In genomic region chr11:65657426-65657825, GRCh38 we compare ENCODE assay signal across 29 cellular contexts. TPM values are rescaled to one million over a fixed set of nuclear protein-coding genes. Genes with fewer than 3 reads are reported as not detected.
DNase-seq lines count a peak whose midpoint lies in the region; ATAC-seq, FAIRE-seq and TF ChIP-seq lines count a peak whose summit lies in the region.
"Had no signal": no experiment of that assay in that cellular context is flagged by ENCODE, and none has a peak within 500 bp of the region (broad histone marks: within the 10 kb centered on the region; RNA-seq: fewer than 3 reads in every experiment).

No MANE protein-coding gene starts in this region.

- RAD21 ChIA-PET in GM12878 (lab: Charles Lee; ENCODE audit: unreplicated experiment), result interaction anchor here (1.1 kb wide), 1 partner anchor 31 kb away, joined by 4 read pairs; no protein-coding TSS in a partner anchor

- H3K9me3 ChIP-seq in GM12878 (replicated peaks; ENCODE audit: control insufficient read depth, insufficient read depth, low read length), result no peaks in the 10 kb centered on the region
- H3K9me3 ChIP-seq: Caco-2, esophagus muscularis mucosa, ovary, stomach, transverse colon had no signal

- SMC1A ChIA-PET in GM12878 (lab: Charles Lee; ENCODE audit: uncharacterized antibody, unreplicated experiment), result interaction anchor here (1.3 kb wide), 1 partner anchor 17 kb away, joined by 3 read pairs; no protein-coding TSS in a partner anchor

- no peak overlapping the region for H3K27ac ChIP-seq in GM12878 (ENCODE audit: control insufficient read depth, insufficient read depth)
- H3K27ac ChIP-seq: 22Rv1, esophagus muscularis mucosa, KMS-11, ovary, SK-N-MC, stomach, transverse colon had no signal

- peaks cover 38 to 51% of the 10 kb centered on the region in 2 experiments for H3K36me3 ChIP-seq in GM12878 (ENCODE audit: control insufficient read depth in 2 of 2, insufficient read depth in 2 of 2, low read length in 1 of 2)
- H3K36me3 ChIP-seq: ovary had no signal

- H3K4me1 ChIP-seq in GM12878 (ENCODE audit: control insufficient read depth, insufficient read depth, low read length), result peaks cover 20% of the 10 kb centered on the region

- no peak overlapping the region for H3K4me3 Mint-ChIP-seq in T-helper 1 cell treated with Interleukin-12 subunit alpha and Interleukin-12 subunit beta and Interleukin-4 antibody, amounts not matched to agents 30 μg/mL and 1 μg/mL, for 36 hours
- H3K4me3 Mint-ChIP-seq in HFFc6, result no peak overlapping the region
- peak overlapping the region in 2 of 10 donors; percentile 5 to 39 for H3K4me3 Mint-ChIP-seq in naive thymus-derived CD8-positive, alpha-beta T cell

- TF ChIP-seq EP300 in GM12878 (IDR thresholded peaks at IDR 0.05; ENCODE audit: borderline replicate concordance in 1 of 2, control insufficient read depth in 1 of 2, low read depth in 2 of 2, low read length in 2 of 2), result no peak

- peaks cover 25% of the 10 kb centered on the region for H3K79me2 ChIP-seq in GM12878 (ENCODE audit: control insufficient read depth, insufficient read depth, low read length)

- no peaks in the 10 kb centered on the region for H3K27me3 ChIP-seq in GM12878 (replicated peaks in 1 of 2; ENCODE audit: control insufficient read depth in 2 of 2, insufficient read depth in 2 of 2, low read length in 1 of 2)
- H3K27me3 ChIP-seq: esophagus muscularis mucosa, ovary, stomach, transverse colon had no signal

- no TSS peak for BruUV-seq in GM12878 (replicated peaks; lab: Mats Ljungman, UMichigan)

- peak; percentile 60 for TF ChIP-seq POLR2A in GM12878 (IDR thresholded peaks at IDR 0.05; ENCODE audit: low read depth, low read length)

- no peak overlapping the region for H3K4me2 ChIP-seq in GM12878 (ENCODE audit: control insufficient read depth, insufficient read depth)
- H3K4me2 ChIP-seq: KMS-11 had no signal

- H3K27ac Mint-ChIP-seq in T-helper 1 cell treated with Interleukin-12 subunit alpha and Interleukin-12 subunit beta and Interleukin-4 antibody, amounts not matched to agents 30 μg/mL and 1 μg/mL, for 36 hours, result peak overlapping the region; percentile 18
- peak overlapping the region; percentile 28; the same call in 1 of the 2 replicates for H3K27ac Mint-ChIP-seq in HFFc6
- peak overlapping the region in 9 of 10 donors; percentile 5 to 80 (median 70) for H3K27ac Mint-ChIP-seq in naive thymus-derived CD8-positive, alpha-beta T cell

- POLR2A ChIA-PET in GM12878 (lab: Charles Lee), result interaction anchor here (1.0 to 7.9 kb wide), 4 partner anchors 10 to 84 kb away, joined by 3 to 100 read pairs (median 6); partner anchors contain the start of genes MAP3K11, PCNX3 and SIPA1
- POLR2A ChIA-PET in naive thymus-derived CD8-positive, alpha-beta T cell (lab: Charles Lee), result interaction anchor here (1.0 to 34.7 kb wide), 2 partner anchors 30 to 139 kb away, joined by 3 to 1068 read pairs; partner anchors contain the start of genes MAP3K11, PCNX3 and SIPA1

- 85% methylated on average over 7 of the region's 7 CpGs for WGBS in GM12878 (ENCODE audit: insufficient coverage, insufficient replicate concordance, low lambda C conversion rate, missing lambda C conversion rate)

- TF ChIP-seq CTCF in HFFc6 (IDR thresholded peaks at IDR 0.05), result no peak
- TF ChIP-seq CTCF in GM12878 (IDR thresholded peaks at IDR 0.05 in 2 of 3, conservative IDR thresholded peaks at IDR 0.05 in 1 of 3; ENCODE audit: control insufficient read depth in 2 of 3, extremely low read depth in 1 of 3, insufficient read depth in 1 of 3, low read depth in 3 of 3, low read length in 3 of 3), result no peak

- no peaks in the 10 kb centered on the region for H3K27me3 Mint-ChIP-seq in T-helper 1 cell treated with Interleukin-12 subunit alpha and Interleukin-12 subunit beta and Interleukin-4 antibody, amounts not matched to agents 30 μg/mL and 1 μg/mL, for 36 hours (ENCODE audit: low read depth)
- H3K27me3 Mint-ChIP-seq in HFFc6 (ENCODE audit: insufficient read depth), result peaks cover 7% of the 10 kb centered on the region
- peaks cover 0 to 2% (median 0%) of the 10 kb centered on the region in 5 donors for H3K27me3 Mint-ChIP-seq in naive thymus-derived CD8-positive, alpha-beta T cell

- ATAC-seq in GM12878, result no peak
- ATAC-seq in naive thymus-derived CD8-positive, alpha-beta T cell, result no peak
- ATAC-seq: right cardiac atrium had no signal

- DNase-seq in T-helper 1 cell, result no peak
- no peak for DNase-seq in HFFc6
- DNase-seq in GM12878 (ENCODE audit: low read depth, low spot score), result no peak
- no peak for DNase-seq in naive thymus-derived CD8-positive, alpha-beta T cell
- no peak for DNase-seq in NCI-H2029 (lab: John Stamatoyannopoulos, UW)
- no peak for DNase-seq in activated effector memory CD4-positive, alpha-beta T cell treated with anti-CD3 and anti-CD28 coated beads, Interleukin-2, amount 50 U/mL, for 16 hours
- no peak for DNase-seq in SKM-1 treated with dmso at 0.1 percent for 144 hours (lab: John Stamatoyannopoulos, UW; ENCODE audit: unreplicated experiment)
- DNase-seq: activated CD4-positive, CD25-positive, alpha-beta regulatory T cell; activated gamma-delta T cell treated with Interleukin-2 at 50 U/mL for 16 hours; Caco-2; DND-41; effector CD8-positive, alpha-beta T cell; kidney glomerular epithelial cell; NCI-H187; NCI-H526 treated with DMSO at 0.1 percent for 48 hours; right cardiac atrium; stimulated activated CD4-positive, alpha-beta T cell treated with anti-CD3 and anti-CD28 coated beads, Interleukin-12 subunit alpha, Interleukin-12 subunit beta, amount 100 ng/mL, for 4 hours; stimulated activated CD4-positive, alpha-beta T cell treated with anti-CD3 and anti-CD28 coated beads, Interleukin-4, amount 100 ng/mL, for 4 hours; stomach; T1000; transverse colon had no signal

- TF ChIP-seq RAD21 in GM12878 (IDR thresholded peaks at IDR 0.05; ENCODE audit: insufficient read depth, low read depth, low read length), result no peak

- H3K9ac ChIP-seq in GM12878 (ENCODE audit: control insufficient read depth, insufficient read depth, low read length), result no peak overlapping the region
- H3K9ac ChIP-seq: KMS-11 had no signal

- intact Hi-C loops in GM12878 (cut with micrococcal nuclease; ENCODE audit: unreplicated experiment), result no loop called here

- peaks cover 61% of the 10 kb centered on the region for H3K36me3 Mint-ChIP-seq in T-helper 1 cell treated with Interleukin-12 subunit alpha and Interleukin-12 subunit beta and Interleukin-4 antibody, amounts not matched to agents 30 μg/mL and 1 μg/mL, for 36 hours (ENCODE audit: low read depth)
- H3K36me3 Mint-ChIP-seq in HFFc6 (ENCODE audit: low read depth), result peaks cover 41% of the 10 kb centered on the region
- peaks cover 0 to 74% (median 26%) of the 10 kb centered on the region in 3 donors for H3K36me3 Mint-ChIP-seq in naive thymus-derived CD8-positive, alpha-beta T cell

- H2AFZ ChIP-seq in GM12878 (ENCODE audit: control insufficient read depth, low read depth, low read length), result no peak overlapping the region

- CTCF ChIA-PET in GM12878 (lab: Yijun Ruan, JAX), result interaction anchor here (1.4 to 1.7 kb wide), 2 partner anchors 19 to 32 kb away, joined by 3 to 4 read pairs; partner anchors contain the start of gene SIPA1

- FAIRE-seq in GM12878 (lab: Jason Lieb, UNC), result no peak
- FAIRE-seq: frontal cortex, GM12891 had no signal

- peaks cover 35% of the 10 kb centered on the region for H3K4me1 Mint-ChIP-seq in T-helper 1 cell treated with Interleukin-12 subunit alpha and Interleukin-12 subunit beta and Interleukin-4 antibody, amounts not matched to agents 30 μg/mL and 1 μg/mL, for 36 hours (ENCODE audit: low read depth)
- H3K4me1 Mint-ChIP-seq in HFFc6 (ENCODE audit: low read depth), result peaks cover 20% of the 10 kb centered on the region
- peaks cover 39 to 75% (median 62%) of the 10 kb centered on the region in 4 donors for H3K4me1 Mint-ChIP-seq in naive thymus-derived CD8-positive, alpha-beta T cell

- no peak overlapping the region for H3K4me3 ChIP-seq in GM12878
- H3K4me3 ChIP-seq: esophagus muscularis mucosa, ovary, SK-N-MC, stomach, transverse colon had no signal

- no peaks in the 10 kb centered on the region for H3K9me3 Mint-ChIP-seq in T-helper 1 cell treated with Interleukin-12 subunit alpha and Interleukin-12 subunit beta and Interleukin-4 antibody, amounts not matched to agents 30 μg/mL and 1 μg/mL, for 36 hours
- no peaks in the 10 kb centered on the region for H3K9me3 Mint-ChIP-seq in HFFc6
- H3K9me3 Mint-ChIP-seq in naive thymus-derived CD8-positive, alpha-beta T cell, result no peaks in the 10 kb centered on the region

- in situ Hi-C loops in GM12878 (cut with MboI), result no loop called here

- no peaks in the 10 kb centered on the region; the same call in none of the 2 replicates for H4K20me1 ChIP-seq in GM12878 (ENCODE audit: control insufficient read depth, insufficient read depth)

RNA-seq across cellular contexts. Expression of gene RELA, which starts 5.3 kb away (rescaled TPM):
- total RNA-seq in HFFc6 (2021; fragmentation: NEBNext Ultra II Directional; extraction: Animal tissue kit (Norgen Biotek cat#: 25700)), result 10 to 100 TPM; 66.9 to 72.7 (median 69.5) TPM
- 91.6 and 99.8 TPM in 2 replicates for total RNA-seq in GM12878 (2013; cell fraction: nucleolus; rRNA removed)
- total RNA-seq in GM12878 (2014; rRNA removed) (28.1 and 33.6 TPM in 2 replicates), GM12878 (2014; rRNA removed; fragmentation: Illumina TruSeq; extraction: Trizol) (15.3 and 16.8 TPM in 2 replicates), GM12878 (2021) (51.7 and 56.4 TPM in 2 replicates)
- polyA plus RNA-seq in GM12878 (2011; ENCODE audit: low read depth), result 26.3 TPM
- polyA plus RNA-seq in GM12878 (2011; rRNA removed) (13.4 and 32.7 TPM in 2 replicates), GM12878 (2014; fragmentation: Illumina TruSeq; extraction: Trizol) (21.8 and 34.7 TPM in 2 replicates), GM12878 (2014; fragmentation: Nextera tagmentation; extraction: Ambion mirVana) (10 to 100 TPM in 1 of 2 experiments, 1 to 10 TPM in 1; 5.1 to 12.8 TPM), GM12878 (2014; rRNA removed) (37.4 and 60.0 TPM in 2 replicates), GM12878 (2016; fragmentation: Nextera tagmentation; extraction: Ambion mirVana) (10 to 100 TPM; 38.1 to 42.8 TPM)
- polyA plus RNA-seq in GM12878 (2011; cell fraction: cytosol; rRNA removed), result 28.1 and 28.2 TPM in 2 replicates
- 205 and 257 TPM in 2 replicates for polyA plus RNA-seq in GM12878 (2011; cell fraction: nucleus; rRNA removed)
- polyA plus RNA-seq in GM12878 (2012), result 60.7 and 67.5 TPM in 2 replicates
- 35.8 and 49.0 TPM in 2 replicates for polyA minus RNA-seq in GM12878 (2011; rRNA and poly(A)+ RNA removed)
- polyA minus RNA-seq in GM12878 (2011; cell fraction: cytosol; rRNA and poly(A)+ RNA removed), result 18.3 and 22.1 TPM in 2 replicates
- polyA minus RNA-seq in GM12878 (2011; cell fraction: nucleus; rRNA and poly(A)+ RNA removed), result 82.5 and 108 TPM in 2 replicates
- total RNA-seq in naive thymus-derived CD8-positive, alpha-beta T cell, result 100 to 1,000 TPM; 175 to 184 TPM
- polyA plus RNA-seq in naive thymus-derived CD8-positive, alpha-beta T cell, result 10 to 100 TPM; 38.4 to 69.8 (median 56.6) TPM

RNA-seq across cellular contexts. Expression of gene SIPA1, which starts 19.5 kb away (rescaled TPM):
- 10 to 100 TPM; 23.0 to 41.3 (median 38.3) TPM for total RNA-seq in HFFc6 (2021; fragmentation: NEBNext Ultra II Directional; extraction: Animal tissue kit (Norgen Biotek cat#: 25700))
- total RNA-seq in GM12878 (2013; cell fraction: nucleolus; rRNA removed), result 136 and 145 TPM in 2 replicates
- 51.7 and 61.2 TPM in 2 replicates for total RNA-seq in GM12878 (2014; rRNA removed)
- total RNA-seq in GM12878 (2014; rRNA removed; fragmentation: Illumina TruSeq; extraction: Trizol), result 26.9 and 34.2 TPM in 2 replicates
- 132 and 139 TPM in 2 replicates for total RNA-seq in GM12878 (2021)
- 14.6 TPM for polyA plus RNA-seq in GM12878 (2011; ENCODE audit: low read depth)
- 24.0 and 64.1 TPM in 2 replicates for polyA plus RNA-seq in GM12878 (2011; rRNA removed)
- 72.9 and 124 TPM in 2 replicates for polyA plus RNA-seq in GM12878 (2011; cell fraction: cytosol; rRNA removed)
- polyA plus RNA-seq in GM12878 (2011; cell fraction: nucleus; rRNA removed), result 436 and 511 TPM in 2 replicates
- 69.0 and 88.3 TPM in 2 replicates for polyA plus RNA-seq in GM12878 (2012)
- 4.9 and 16.0 TPM in 2 replicates for polyA plus RNA-seq in GM12878 (2014; fragmentation: Illumina TruSeq; extraction: Trizol)
- polyA plus RNA-seq in GM12878 (2014; fragmentation: Nextera tagmentation; extraction: Ambion mirVana), result 1 to 10 TPM; 1.0 to 5.5 TPM
- 64.2 and 66.8 TPM in 2 replicates for polyA plus RNA-seq in GM12878 (2014; rRNA removed)
- polyA plus RNA-seq in GM12878 (2016; fragmentation: Nextera tagmentation; extraction: Ambion mirVana), result 10 to 100 TPM; 18.3 to 32.7 TPM
- polyA minus RNA-seq in GM12878 (2011; rRNA and poly(A)+ RNA removed), result 131 and 204 TPM in 2 replicates
- polyA minus RNA-seq in GM12878 (2011; cell fraction: cytosol; rRNA and poly(A)+ RNA removed), result 70.8 and 88.3 TPM in 2 replicates
- polyA minus RNA-seq in GM12878 (2011; cell fraction: nucleus; rRNA and poly(A)+ RNA removed), result 87.9 and 144 TPM in 2 replicates
- 100 to 1,000 TPM; 155 to 157 TPM for total RNA-seq in naive thymus-derived CD8-positive, alpha-beta T cell
- polyA plus RNA-seq in naive thymus-derived CD8-positive, alpha-beta T cell, result 100 to 1,000 TPM; 118 to 238 (median 140) TPM

RNA-seq across cellular contexts. Expression of gene PCNX3, which starts 41.9 kb away (rescaled TPM):
- total RNA-seq in HFFc6 (2021; fragmentation: NEBNext Ultra II Directional; extraction: Animal tissue kit (Norgen Biotek cat#: 25700)), result 10 to 100 TPM; 51.5 to 66.7 (median 57.3) TPM
- 38.1 and 44.3 TPM in 2 replicates for total RNA-seq in GM12878 (2013; cell fraction: nucleolus; rRNA removed)
- total RNA-seq in GM12878 (2014; rRNA removed) (14.0 and 19.9 TPM in 2 replicates), GM12878 (2014; rRNA removed; fragmentation: Illumina TruSeq; extraction: Trizol) (5.4 and 7.3 TPM in 2 replicates), GM12878 (2021) (39.0 and 46.6 TPM in 2 replicates)
- polyA plus RNA-seq in GM12878 (2011; ENCODE audit: low read depth), result 8.1 TPM
- polyA plus RNA-seq in GM12878 (2011; rRNA removed) (2.9 and 8.2 TPM in 2 replicates), GM12878 (2014; fragmentation: Illumina TruSeq; extraction: Trizol) (1.7 and 8.6 TPM in 2 replicates), GM12878 (2014; fragmentation: Nextera tagmentation; extraction: Ambion mirVana) (under 1 TPM; 0.03 to 0.15 TPM), GM12878 (2014; rRNA removed) (34.1 and 40.2 TPM in 2 replicates), GM12878 (2016; fragmentation: Nextera tagmentation; extraction: Ambion mirVana) (10 to 100 TPM in 1 of 2 experiments, 1 to 10 TPM in 1; 6.8 to 10.3 TPM)
- polyA plus RNA-seq in GM12878 (2011; cell fraction: cytosol; rRNA removed), result 19.6 and 23.7 TPM in 2 replicates
- polyA plus RNA-seq in GM12878 (2011; cell fraction: nucleus; rRNA removed), result 93.1 and 120 TPM in 2 replicates
- 16.6 and 21.0 TPM in 2 replicates for polyA plus RNA-seq in GM12878 (2012)
- polyA minus RNA-seq in GM12878 (2011; rRNA and poly(A)+ RNA removed), result 12.1 and 24.9 TPM in 2 replicates
- polyA minus RNA-seq in GM12878 (2011; cell fraction: cytosol; rRNA and poly(A)+ RNA removed), result 17.2 and 18.4 TPM in 2 replicates
- polyA minus RNA-seq in GM12878 (2011; cell fraction: nucleus; rRNA and poly(A)+ RNA removed), result 29.3 and 54.2 TPM in 2 replicates
- total RNA-seq in naive thymus-derived CD8-positive, alpha-beta T cell, result 10 to 100 TPM; 57.4 to 64.2 TPM
- polyA plus RNA-seq in naive thymus-derived CD8-positive, alpha-beta T cell, result 1 to 10 TPM in 2 of 3 donors, under 1 TPM in 1; 0.96 to 6.5 (median 2.2) TPM

RNA-seq across cellular contexts. Expression of gene MAP3K11, which starts 43.4 kb away (rescaled TPM):
- total RNA-seq in HFFc6 (2021; fragmentation: NEBNext Ultra II Directional; extraction: Animal tissue kit (Norgen Biotek cat#: 25700)), result 10 to 100 TPM; 42.1 to 51.1 (median 46.5) TPM
- total RNA-seq in GM12878 (2013; cell fraction: nucleolus; rRNA removed), result 95.3 and 109 TPM in 2 replicates
- total RNA-seq in GM12878 (2014; rRNA removed) (37.4 and 39.9 TPM in 2 replicates), GM12878 (2014; rRNA removed; fragmentation: Illumina TruSeq; extraction: Trizol) (13.6 and 15.1 TPM in 2 replicates), GM12878 (2021) (62.6 and 64.7 TPM in 2 replicates)
- 8.2 TPM for polyA plus RNA-seq in GM12878 (2011; ENCODE audit: low read depth)
- polyA plus RNA-seq in GM12878 (2011; rRNA removed) (17.0 and 27.9 TPM in 2 replicates), GM12878 (2014; fragmentation: Illumina TruSeq; extraction: Trizol) (6.6 and 14.0 TPM in 2 replicates), GM12878 (2014; fragmentation: Nextera tagmentation; extraction: Ambion mirVana) (1 to 10 TPM; 1.5 to 1.9 TPM), GM12878 (2014; rRNA removed) (51.8 and 58.7 TPM in 2 replicates), GM12878 (2016; fragmentation: Nextera tagmentation; extraction: Ambion mirVana) (10 to 100 TPM; 22.1 to 27.3 TPM)
- polyA plus RNA-seq in GM12878 (2011; cell fraction: cytosol; rRNA removed), result 43.4 and 59.7 TPM in 2 replicates
- 80.4 and 99.7 TPM in 2 replicates for polyA plus RNA-seq in GM12878 (2011; cell fraction: nucleus; rRNA removed)
- polyA plus RNA-seq in GM12878 (2012), result 29.2 and 38.0 TPM in 2 replicates
- 31.5 and 53.3 TPM in 2 replicates for polyA minus RNA-seq in GM12878 (2011; rRNA and poly(A)+ RNA removed)
- polyA minus RNA-seq in GM12878 (2011; cell fraction: cytosol; rRNA and poly(A)+ RNA removed), result 23.3 and 23.7 TPM in 2 replicates
- polyA minus RNA-seq in GM12878 (2011; cell fraction: nucleus; rRNA and poly(A)+ RNA removed), result 31.8 and 54.0 TPM in 2 replicates
- total RNA-seq in naive thymus-derived CD8-positive, alpha-beta T cell, result 10 to 100 TPM; 61.6 to 66.3 TPM
- polyA plus RNA-seq in naive thymus-derived CD8-positive, alpha-beta T cell, result 10 to 100 TPM in 2 of 3 donors, 1 to 10 TPM in 1; 8.7 to 20.5 (median 12.7) TPM

RNA-seq across cellular contexts. Expression of gene KAT5, which starts 54.6 kb away (rescaled TPM):
- 10 to 100 TPM; 36.5 to 42.6 (median 38.9) TPM for total RNA-seq in HFFc6 (2021; fragmentation: NEBNext Ultra II Directional; extraction: Animal tissue kit (Norgen Biotek cat#: 25700))
- total RNA-seq in GM12878 (2013; cell fraction: nucleolus; rRNA removed), result 53.3 and 55.1 TPM in 2 replicates
- total RNA-seq in GM12878 (2014; rRNA removed) (46.5 and 46.6 TPM in 2 replicates), GM12878 (2014; rRNA removed; fragmentation: Illumina TruSeq; extraction: Trizol) (35.0 and 42.2 TPM in 2 replicates), GM12878 (2021) (53.8 and 66.1 TPM in 2 replicates)
- polyA plus RNA-seq in GM12878 (2011; ENCODE audit: low read depth), result 23.5 TPM
- polyA plus RNA-seq in GM12878 (2011; rRNA removed) (25.0 and 48.6 TPM in 2 replicates), GM12878 (2014; fragmentation: Illumina TruSeq; extraction: Trizol) (39.5 and 46.5 TPM in 2 replicates), GM12878 (2014; fragmentation: Nextera tagmentation; extraction: Ambion mirVana) (10 to 100 TPM in 1 of 2 experiments, 1 to 10 TPM in 1; 3.4 to 10.2 TPM), GM12878 (2014; rRNA removed) (58.6 and 61.5 TPM in 2 replicates), GM12878 (2016; fragmentation: Nextera tagmentation; extraction: Ambion mirVana) (10 to 100 TPM; 42.8 to 46.1 TPM)
- 42.7 and 57.2 TPM in 2 replicates for polyA plus RNA-seq in GM12878 (2011; cell fraction: cytosol; rRNA removed)
- 71.4 and 94.9 TPM in 2 replicates for polyA plus RNA-seq in GM12878 (2011; cell fraction: nucleus; rRNA removed)
- polyA plus RNA-seq in GM12878 (2012), result 38.9 and 57.1 TPM in 2 replicates
- 67.2 and 87.0 TPM in 2 replicates for polyA minus RNA-seq in GM12878 (2011; rRNA and poly(A)+ RNA removed)
- 23.4 and 25.8 TPM in 2 replicates for polyA minus RNA-seq in GM12878 (2011; cell fraction: cytosol; rRNA and poly(A)+ RNA removed)
- polyA minus RNA-seq in GM12878 (2011; cell fraction: nucleus; rRNA and poly(A)+ RNA removed), result 26.6 and 44.2 TPM in 2 replicates
- total RNA-seq in naive thymus-derived CD8-positive, alpha-beta T cell, result 100 to 1,000 TPM; 105 to 125 TPM
- 10 to 100 TPM; 38.0 to 57.3 (median 54.0) TPM for polyA plus RNA-seq in naive thymus-derived CD8-positive, alpha-beta T cell

Comparison
In these comparisons a context has a peak if more than half of its experiments do, and no peak if none do; other contexts are left out.
1. H3K27ac Mint-ChIP-seq: peak in every context shown above with its lines; median percentile 70 in naive thymus-derived CD8-positive, alpha-beta T cell; 28 in HFFc6; 18 in T-helper 1 cell treated with Interleukin-12 subunit alpha and Interleukin-12 subunit beta and Interleukin-4 antibody, amounts not matched to agents 30 μg/mL and 1 μg/mL, for 36 hours.